17 cellular contexts compared by ENCODE assay signal in genomic region chr18:35682282-35682867, GRCh38.
"Had no signal": no experiment of that assay in that cellular context is flagged by ENCODE, and none has a peak within 500 bp of the region (broad histone marks: within the 10 kb centered on the region; RNA-seq: fewer than 3 reads in every experiment).

No MANE protein-coding gene starts in this region.

- H3K4me1 Mint-ChIP-seq: activated CD4-positive, alpha-beta T cell treated with anti-CD3 and anti-CD28 coated beads, Interleukin-2, amount 10 ng/mL, durations not matched to agents 7 days and 5 days; activated naive CD4-positive, alpha-beta T cell treated with anti-CD3 and anti-CD28 coated beads, Interleukin-2, amount 10 ng/mL, durations not matched to agents 7 days and 5 days; activated T-helper 17 cell treated with anti-CD3 and anti-CD28 coated beads, Interleukin-2, amount 50 U/mL, for 72 hours; stimulated activated naive CD8-positive, alpha-beta T cell treated with anti-CD3 and anti-CD28 coated beads, Interleukin-15, amount 100 ng/mL, for 72 hours; WTC11 had no signal

- ATAC-seq: activated T-helper 17 cell treated with anti-CD3 and anti-CD28 coated beads, Interleukin-2, amount 50 U/mL, for 72 hours; heart left ventricle; left lung; natural killer cell treated with Interleukin-12 subunit alpha and Interleukin-12 subunit beta and Interleukin-15 and Interleukin-18, amount 100 ng/mL, for 72 hours; stimulated activated naive CD8-positive, alpha-beta T cell treated with anti-CD3 and anti-CD28 coated beads, Interleukin-15, amount 100 ng/mL, for 72 hours; WTC11 had no signal

- H3K27me3 Mint-ChIP-seq: activated CD4-positive, alpha-beta T cell treated with anti-CD3 and anti-CD28 coated beads, Interleukin-2, amount 10 ng/mL, durations not matched to agents 7 days and 5 days; activated naive CD4-positive, alpha-beta T cell treated with anti-CD3 and anti-CD28 coated beads, Interleukin-2, amount 10 ng/mL, durations not matched to agents 7 days and 5 days; activated T-helper 17 cell treated with anti-CD3 and anti-CD28 coated beads, Interleukin-2, amount 50 U/mL, for 72 hours; natural killer cell treated with Interleukin-12 subunit alpha and Interleukin-12 subunit beta and Interleukin-15 and Interleukin-18, amount 100 ng/mL, for 72 hours; stimulated activated naive CD8-positive, alpha-beta T cell treated with anti-CD3 and anti-CD28 coated beads, Interleukin-15, amount 100 ng/mL, for 72 hours had no signal

- H3K4me3 ChIP-seq: adrenal gland, esophagus squamous epithelium, heart left ventricle, left lung, ovary had no signal

- H3K36me3 ChIP-seq: adrenal gland, ovary had no signal

- H3K27ac Mint-ChIP-seq: activated CD4-positive, alpha-beta T cell treated with anti-CD3 and anti-CD28 coated beads, Interleukin-2, amount 10 ng/mL, durations not matched to agents 7 days and 5 days; activated naive CD4-positive, alpha-beta T cell treated with anti-CD3 and anti-CD28 coated beads, Interleukin-2, amount 10 ng/mL, durations not matched to agents 7 days and 5 days; activated T-helper 17 cell treated with anti-CD3 and anti-CD28 coated beads, Interleukin-2, amount 50 U/mL, for 72 hours; natural killer cell treated with Interleukin-12 subunit alpha and Interleukin-12 subunit beta and Interleukin-15 and Interleukin-18, amount 100 ng/mL, for 72 hours; stimulated activated naive CD8-positive, alpha-beta T cell treated with anti-CD3 and anti-CD28 coated beads, Interleukin-15, amount 100 ng/mL, for 72 hours; WTC11 had no signal

- H3K4me3 Mint-ChIP-seq: activated CD4-positive, alpha-beta T cell treated with anti-CD3 and anti-CD28 coated beads, Interleukin-2, amount 10 ng/mL, durations not matched to agents 7 days and 5 days; activated naive CD4-positive, alpha-beta T cell treated with anti-CD3 and anti-CD28 coated beads, Interleukin-2, amount 10 ng/mL, durations not matched to agents 7 days and 5 days; activated T-helper 17 cell treated with anti-CD3 and anti-CD28 coated beads, Interleukin-2, amount 50 U/mL, for 72 hours; natural killer cell treated with Interleukin-12 subunit alpha and Interleukin-12 subunit beta and Interleukin-15 and Interleukin-18, amount 100 ng/mL, for 72 hours; stimulated activated naive CD8-positive, alpha-beta T cell treated with anti-CD3 and anti-CD28 coated beads, Interleukin-15, amount 100 ng/mL, for 72 hours; WTC11 had no signal

- H3K4me1 ChIP-seq: adrenal gland, esophagus squamous epithelium, heart left ventricle, left lung had no signal

- H3K27me3 ChIP-seq: adrenal gland, brain microvascular endothelial cell, esophagus squamous epithelium, heart left ventricle, left lung, ovary had no signal

- H3K27ac ChIP-seq: adrenal gland, brain microvascular endothelial cell, esophagus squamous epithelium, heart left ventricle, left lung, ovary had no signal

- DNase-seq: activated CD4-positive, alpha-beta T cell treated with anti-CD3 and anti-CD28 coated beads, Interleukin-2, amount 10 ng/mL, durations not matched to agents 7 days and 5 days; activated naive CD4-positive, alpha-beta T cell treated with anti-CD3 and anti-CD28 coated beads, Interleukin-2, amount 10 ng/mL, durations not matched to agents 7 days and 5 days; activated T-cell treated with anti-CD3 and anti-CD28 coated beads for 4 hours; adrenal gland; brain microvascular endothelial cell; cerebellar nuclear complex; esophagus squamous epithelium; heart left ventricle; islet precursor cell; left lung; ovary; stimulated activated CD4-positive, alpha-beta T cell treated with anti-CD3 and anti-CD28 coated beads, Interleukin-4, amount 100 ng/mL, for 4 hours; stimulated activated naive CD8-positive, alpha-beta T cell treated with anti-CD3 and anti-CD28 coated beads, Interleukin-15, amount 100 ng/mL, for 72 hours; T1000 had no signal

- H3K9me3 ChIP-seq: adrenal gland, esophagus squamous epithelium, heart left ventricle, left lung, ovary had no signal

- H3K9me3 Mint-ChIP-seq: activated CD4-positive, alpha-beta T cell treated with anti-CD3 and anti-CD28 coated beads, Interleukin-2, amount 10 ng/mL, durations not matched to agents 7 days and 5 days; activated naive CD4-positive, alpha-beta T cell treated with anti-CD3 and anti-CD28 coated beads, Interleukin-2, amount 10 ng/mL, durations not matched to agents 7 days and 5 days; activated T-helper 17 cell treated with anti-CD3 and anti-CD28 coated beads, Interleukin-2, amount 50 U/mL, for 72 hours; natural killer cell treated with Interleukin-12 subunit alpha and Interleukin-12 subunit beta and Interleukin-15 and Interleukin-18, amount 100 ng/mL, for 72 hours; stimulated activated naive CD8-positive, alpha-beta T cell treated with anti-CD3 and anti-CD28 coated beads, Interleukin-15, amount 100 ng/mL, for 72 hours; WTC11 had no signal
